Comparison of ENCODE assay signal across 20 cellular contexts in the genomic region with DNA sequence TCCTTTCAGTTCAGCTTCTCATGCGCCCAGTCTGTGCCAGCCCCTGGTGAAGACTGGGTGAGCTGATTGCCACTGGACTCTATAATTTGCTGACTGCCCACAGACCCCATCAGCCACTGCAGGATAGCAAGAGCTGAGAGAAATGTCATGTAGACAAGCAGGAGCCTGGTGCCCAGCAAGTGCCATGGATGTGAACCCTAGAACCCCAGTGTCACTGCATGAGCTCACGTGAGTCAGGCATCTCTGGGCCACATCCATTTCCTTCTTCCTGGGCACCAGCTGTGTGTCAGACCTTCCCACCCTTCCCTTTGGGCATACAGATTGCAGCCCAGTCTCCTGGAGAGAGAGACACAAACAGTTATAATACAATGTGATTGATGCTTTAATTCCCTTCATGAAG.
DNase-seq lines count a peak whose midpoint lies in the region; ATAC-seq and TF ChIP-seq lines count a peak whose summit lies in the region.
"Had no signal": no experiment of that assay in that cellular context is flagged by ENCODE, and none has a peak within 500 bp of the region (broad histone marks: within the 10 kb centered on the region; RNA-seq: fewer than 3 reads in every experiment).

No MANE protein-coding gene starts in this region.

- H3K9me3 Mint-ChIP-seq in Caco-2 (ENCODE audit: unreplicated experiment) (peaks cover 12% of the 10 kb centered on the region), progenitor cell of endocrine pancreas (ENCODE audit: low read depth) (no peaks in the 10 kb centered on the region)
- no peaks in the 10 kb centered on the region for H3K9me3 Mint-ChIP-seq in activated T-cell treated with anti-CD3 and anti-CD28 coated beads, Interleukin-2, amount 50 U/mL, for 4 hours

- H3K27ac ChIP-seq in RWPE1 (no peak overlapping the region), hepatocyte (no peak overlapping the region)
- H3K27ac ChIP-seq: BLaER1, SJSA1 had no signal

- no peaks in the 10 kb centered on the region for H3K9me3 ChIP-seq in Caco-2
- no peaks in the 10 kb centered on the region for H3K9me3 ChIP-seq in hepatocyte (ENCODE audit: low read depth)
- H3K9me3 ChIP-seq: BLaER1, SJSA1 had no signal

- peaks cover 40% of the 10 kb centered on the region for H3K4me1 Mint-ChIP-seq in Caco-2 (ENCODE audit: low read depth, unreplicated experiment)
- peaks cover 5% of the 10 kb centered on the region for H3K4me1 Mint-ChIP-seq in progenitor cell of endocrine pancreas (ENCODE audit: low read depth)
- H3K4me1 Mint-ChIP-seq in activated T-cell treated with anti-CD3 and anti-CD28 coated beads, Interleukin-2, amount 50 U/mL, for 4 hours (ENCODE audit: low read depth) = no peaks in the 10 kb centered on the region
- H3K4me1 Mint-ChIP-seq: CD4-positive, CD25-positive, alpha-beta regulatory T cell had no signal

- H3K36me3 ChIP-seq in Caco-2 (ENCODE audit: control insufficient read depth, insufficient read depth, low read length) (no peaks in the 10 kb centered on the region), hepatocyte (replicated peaks; ENCODE audit: insufficient read depth, low read depth) (no peaks in the 10 kb centered on the region)
- H3K36me3 ChIP-seq: BLaER1, SJSA1 had no signal

- H3K27ac Mint-ChIP-seq in Caco-2 (ENCODE audit: unreplicated experiment) (peak overlapping the region; percentile 7), progenitor cell of endocrine pancreas (no peak overlapping the region)
- H3K27ac Mint-ChIP-seq: CD4-positive, CD25-positive, alpha-beta regulatory T cell had no signal

- peak in 1 of 2 experiments; percentile 20 for DNase-seq in Caco-2
- peak; percentile 12 for DNase-seq in M059J (ENCODE audit: low read depth)
- DNase-seq in ecto neural progenitor cell (ENCODE audit: low spot score) = peak; percentile 39
- peak; percentile 6 for DNase-seq in progenitor cell of endocrine pancreas (ENCODE audit: low spot score, unreplicated experiment)
- no peak for DNase-seq in RWPE1 (ENCODE audit: low spot score)
- no peak for DNase-seq in activated T-cell treated with anti-CD3 and anti-CD28 coated beads, Interleukin-2, amount 50 U/mL, for 4 hours
- DNase-seq in hepatocyte (ENCODE audit: low spot score) = no peak
- DNase-seq: CD4-positive, CD25-positive, alpha-beta regulatory T cell; H7; KG1; NCI-H1092; NCI-H1436; NCI-H187; NCI-H2081 treated with DMSO at 0.1 percent for 48 hours; NCI-H2171 treated with DMSO at 0.1 percent for 48 hours; NCI-H524; NCI-H774 had no signal

- H3K79me2 ChIP-seq in hepatocyte = no peaks in the 10 kb centered on the region

- no peaks in the 10 kb centered on the region for H3K9me2 ChIP-seq in hepatocyte (replicated peaks; ENCODE audit: insufficient read depth)

- intact Hi-C loops in Caco-2 (cut with micrococcal nuclease; ENCODE audit: unreplicated experiment) = no loop called here

- BruUV-seq in Caco-2 (replicated peaks; lab: Mats Ljungman, UMichigan) = no TSS peak

- no peak overlapping the region for H3K4me3 Mint-ChIP-seq in Caco-2 (ENCODE audit: unreplicated experiment)
- no peak overlapping the region for H3K4me3 Mint-ChIP-seq in progenitor cell of endocrine pancreas (ENCODE audit: low read depth)
- no peak overlapping the region for H3K4me3 Mint-ChIP-seq in activated T-cell treated with anti-CD3 and anti-CD28 coated beads, Interleukin-2, amount 50 U/mL, for 4 hours
- H3K4me3 Mint-ChIP-seq: CD4-positive, CD25-positive, alpha-beta regulatory T cell had no signal

- no peak for TF ChIP-seq CTCF in Caco-2 (IDR thresholded peaks at IDR 0.05; ENCODE audit: insufficient read depth in 1 of 2, low read depth in 1 of 2, low read length in 1 of 2, severe bottlenecking in 1 of 2, unreplicated experiment in 1 of 2)
- TF ChIP-seq CTCF in progenitor cell of endocrine pancreas (IDR thresholded peaks at IDR 0.05; ENCODE audit: unreplicated experiment) = no peak
- no peak for TF ChIP-seq CTCF in RWPE1 (conservative IDR thresholded peaks at IDR 0.05; ENCODE audit: low read depth)
- TF ChIP-seq CTCF in hepatocyte (IDR thresholded peaks at IDR 0.05; ENCODE audit: poor library complexity) = no peak

- H3K36me3 Mint-ChIP-seq in Caco-2 (ENCODE audit: insufficient read depth, unreplicated experiment) (no peaks in the 10 kb centered on the region), progenitor cell of endocrine pancreas (ENCODE audit: insufficient read depth) (no peaks in the 10 kb centered on the region)
- H3K36me3 Mint-ChIP-seq in activated T-cell treated with anti-CD3 and anti-CD28 coated beads, Interleukin-2, amount 50 U/mL, for 4 hours (ENCODE audit: insufficient read depth) = no peaks in the 10 kb centered on the region
- H3K36me3 Mint-ChIP-seq: CD4-positive, CD25-positive, alpha-beta regulatory T cell had no signal

- no peak overlapping the region for H2AFZ ChIP-seq in hepatocyte

- H3K4me1 ChIP-seq in Caco-2 (peaks cover 23% of the 10 kb centered on the region), hepatocyte (ENCODE audit: insufficient read depth) (peaks cover 14% of the 10 kb centered on the region)
- H3K4me1 ChIP-seq: SJSA1 had no signal

- POLR2A ChIA-PET in Caco-2 (lab: Charles Lee) (no interaction called here), RWPE1 (lab: Yijun Ruan, JAX; ENCODE audit: low non-redundant PET) (no interaction called here)

- WGBS in hepatocyte (ENCODE audit: low lambda C conversion rate, missing lambda C conversion rate) = 100% methylated on average over 2 of the region's 2 CpGs

- CTCF ChIA-PET in Caco-2 (lab: Charles Lee) (no interaction called here), RWPE1 (lab: Yijun Ruan, JAX) (no interaction called here)

- ATAC-seq in activated T-cell treated with anti-CD3 and anti-CD28 coated beads, Interleukin-2, amount 50 U/mL, for 4 hours = no peak
- no peak for ATAC-seq in GM19023 (IDR thresholded peaks at IDR 0.05; ENCODE audit: unreplicated experiment)

- H4K20me1 ChIP-seq in hepatocyte (ENCODE audit: insufficient read depth, poor library complexity, severe bottlenecking) = no peaks in the 10 kb centered on the region
- H4K20me1 ChIP-seq: BLaER1 had no signal

- H3K4me3 ChIP-seq in Caco-2 (ENCODE audit: low read depth, low read length) (no peak overlapping the region), hepatocyte (no peak overlapping the region)
- H3K4me3 ChIP-seq: BLaER1, SJSA1 had no signal

- H3K27me3 ChIP-seq in Caco-2 (replicated peaks; ENCODE audit: control insufficient read depth, insufficient read depth, low read length) (no peaks in the 10 kb centered on the region), hepatocyte (no peaks in the 10 kb centered on the region)
- H3K27me3 ChIP-seq: BLaER1 had no signal

- H3K27me3 Mint-ChIP-seq in Caco-2 (ENCODE audit: insufficient read depth, unreplicated experiment) (no peaks in the 10 kb centered on the region), progenitor cell of endocrine pancreas (peaks cover 59% of the 10 kb centered on the region)
- no peaks in the 10 kb centered on the region for H3K27me3 Mint-ChIP-seq in activated T-cell treated with anti-CD3 and anti-CD28 coated beads, Interleukin-2, amount 50 U/mL, for 4 hours (ENCODE audit: low read depth)

- no peak overlapping the region for H3K4me2 ChIP-seq in hepatocyte
- H3K4me2 ChIP-seq: BLaER1 had no signal

Comparison
In these comparisons a context has a peak if more than half of its experiments do, and no peak if none do; other contexts are left out.
1. DNase-seq: peak in M059J (single experiment), ecto neural progenitor cell (single experiment) and progenitor cell of endocrine pancreas (single experiment); none in RWPE1 (single experiment), activated T-cell treated with anti-CD3 and anti-CD28 coated beads, Interleukin-2, amount 50 U/mL, for 4 hours (single experiment) and hepatocyte (single experiment).